Comparison of ENCODE assay signal across 18 cellular contexts in the genomic region with DNA sequence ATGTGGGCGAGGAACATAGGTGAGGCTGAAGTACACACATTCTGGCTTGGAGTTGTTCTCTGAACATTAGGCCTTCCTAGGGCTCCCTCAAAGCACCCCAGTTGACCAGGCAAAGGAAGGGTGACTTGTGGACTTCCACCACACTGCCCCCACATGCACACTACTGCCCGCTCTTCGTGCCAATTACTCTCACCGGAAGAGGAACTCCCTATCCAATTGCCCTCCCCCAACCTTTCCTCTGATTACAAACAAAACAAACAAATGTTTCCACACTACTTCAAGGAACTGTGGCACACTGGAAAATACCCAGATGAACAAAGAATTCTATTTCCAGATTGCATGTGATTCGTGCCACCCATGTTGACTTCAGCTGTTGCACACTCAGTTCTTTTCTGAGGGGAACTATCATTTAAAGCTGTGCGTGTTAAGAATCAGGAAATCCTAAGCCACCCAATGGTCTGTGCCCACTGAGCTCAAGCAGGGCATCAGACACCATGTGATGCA.
A peak's percentile ranks its signal among the peaks of the same experiment; 100 is the strongest.
DNase-seq lines count a peak whose midpoint lies in the region; ATAC-seq and TF ChIP-seq lines count a peak whose summit lies in the region.
"Had no signal": no experiment of that assay in that cellular context is flagged by ENCODE, and none has a peak within 500 bp of the region (broad histone marks: within the 10 kb centered on the region; RNA-seq: fewer than 3 reads in every experiment).

No MANE protein-coding gene starts in this region.

- no peak for TF ChIP-seq RAD21 in liver (IDR thresholded peaks at IDR 0.05)

- WGBS in liver, result 67% methylated on average over 6 of the region's 6 CpGs

- TF ChIP-seq CTCF in HL-60 (IDR thresholded peaks at IDR 0.05; ENCODE audit: insufficient read depth, low read length), result no peak
- TF ChIP-seq CTCF in liver (IDR thresholded peaks at IDR 0.05; ENCODE audit: low read depth, low read length, missing input control), result no peak

- no peaks in the 10 kb centered on the region for H3K9me3 ChIP-seq in liver (ENCODE audit: control insufficient read depth in 4 of 4, low read length in 3 of 4)

- H3K27ac ChIP-seq in HL-60 (replicated peaks) (peak overlapping the region; percentile 40), cingulate gyrus (ENCODE audit: low read depth, low read length) (peak overlapping the region; percentile 52), liver (ENCODE audit: low read depth in 1 of 2, low read length in 2 of 2) (no peak overlapping the region)
- H3K27ac ChIP-seq: epithelial cell of prostate had no signal

- H3K9ac ChIP-seq in liver (ENCODE audit: low read depth in 1 of 2, low read length in 2 of 2), result no peak overlapping the region

- ATAC-seq in sciatic nerve, result peak; percentile 93

- H3K27me3 ChIP-seq in HL-60 (ENCODE audit: insufficient read depth, poor library complexity, severe bottlenecking), result no peaks in the 10 kb centered on the region
- H3K27me3 ChIP-seq in liver (ENCODE audit: control insufficient read depth in 4 of 4, insufficient read depth in 4 of 4, low read length in 3 of 4), result no peaks in the 10 kb centered on the region

- peaks cover 0 to 21% (median 18%) of the 10 kb centered on the region in 4 donors for H3K36me3 ChIP-seq in liver (ENCODE audit: control insufficient read depth in 4 of 4, insufficient read depth in 3 of 4, low read depth in 1 of 4, low read length in 3 of 4)

- intact Hi-C loops in sciatic nerve (cut with DNase I), result no loop called here

- DNase-seq in HL-60 (ENCODE audit: low read depth in 1 of 2, low spot score in 1 of 2), result peak in 1 of 2 experiments; percentile 32
- DNase-seq in sciatic nerve (ENCODE audit: low spot score), result no peak
- no peak for DNase-seq in middle frontal gyrus (ENCODE audit: extremely low spot score, low spot score)
- no peak for DNase-seq in GF-D8 (lab: John Stamatoyannopoulos, UW)
- DNase-seq in dedifferentiated amniotic fluid mesenchymal stem cell (ENCODE audit: extremely low spot score), result no peak
- no peak for DNase-seq in effector CD4-positive, alpha-beta T cell
- DNase-seq: ACHN; activated CD4-positive, alpha-beta T cell treated with anti-CD3 and anti-CD28 coated beads, Interleukin-2, amount 10 ng/mL, durations not matched to agents 7 days and 5 days; activated CD8-positive, alpha-beta memory T cell treated with anti-CD3 and anti-CD28 coated beads, Interleukin-2, amount 50 U/mL, for 4 hours; CD4-positive, alpha-beta memory T cell; foreskin melanocyte; GDM1; NCI-H1417 treated with DMSO at 0.1 percent for 48 hours; NCI-H524 treated with DMSO at 0.1 percent for 48 hours; retina had no signal

- H3K4me3 ChIP-seq in HL-60 (replicated peaks; ENCODE audit: insufficient read depth, low read length) (no peak overlapping the region), liver (ENCODE audit: low read depth in 1 of 3, low read length in 3 of 3) (no peak overlapping the region)

- H3K4me1 ChIP-seq in liver (ENCODE audit: control insufficient read depth in 4 of 4, insufficient read depth in 4 of 4, low read length in 3 of 4), result no peaks in the 10 kb centered on the region

TF ChIP-seq in liver, 16 proteins besides CTCF, POLR2A, EP300 and RAD21:
- peak; percentile 15 for TF ChIP-seq SP1 (IDR thresholded peaks at IDR 0.05)
- no peak for TF ChIP-seq HNF4G (IDR thresholded peaks at IDR 0.05)
- peak in 1 of 2 donors; percentile 11 for TF ChIP-seq RXRA (IDR thresholded peaks at IDR 0.05)
- TF ChIP-seq, protein P1, sequence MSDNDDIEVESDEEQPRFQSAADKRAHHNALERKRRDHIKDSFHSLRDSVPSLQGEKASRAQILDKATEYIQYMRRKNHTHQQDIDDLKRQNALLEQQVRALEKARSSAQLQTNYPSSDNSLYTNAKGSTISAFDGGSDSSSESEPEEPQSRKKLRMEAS (IDR thresholded peaks at IDR 0.05), result peak; percentile 41

Comparison
In these comparisons a context has a peak if more than half of its experiments do, and no peak if none do; other contexts are left out.
1. H3K27ac ChIP-seq: peak in HL-60 (single experiment) and cingulate gyrus (single experiment); none in liver (0 of 2).